ENCODE assay signal across 8 cellular contexts in genomic region chr7:72924748-72925545, GRCh38. TPM values are rescaled to one million over a fixed set of nuclear protein-coding genes. Genes with fewer than 3 reads are reported as not detected.
DNase-seq lines count a peak whose midpoint lies in the region; ATAC-seq, FAIRE-seq and TF ChIP-seq lines count a peak whose summit lies in the region.

Gene POM121 (plus strand): TSS chr7:72925095. CDS start chr7:72925122, 27 bp downstream.

- peak within 1 kb of the TSS; percentile 91 for H3K18ac ChIP-seq in neuronal stem cell (ENCODE audit: low read length)

- H2BK12ac ChIP-seq in neuronal stem cell (ENCODE audit: low read length) = no peak within 1 kb of the TSS

- no peak within 1 kb of the TSS for H2AK5ac ChIP-seq in neuronal stem cell (ENCODE audit: low read depth, low read length)

- no peak within 1 kb of the TSS for H2BK15ac ChIP-seq in neuronal stem cell (ENCODE audit: low read length)

- H2BK120ac ChIP-seq in neuronal stem cell (ENCODE audit: low read depth, low read length) = no peak within 1 kb of the TSS

- DNase-seq in H54 (ENCODE audit: insufficient read length, low spot score) (peak; percentile 84), LoVo (ENCODE audit: low spot score) (peak; percentile 90), SIG-M5 treated with dmso at 0.1 percent for 504 hours (lab: John Stamatoyannopoulos, UW; ENCODE audit: unreplicated experiment) (peak; percentile 72), activated gamma-delta T cell treated with Interleukin-2 at 50 U/mL for 16 hours (peak; percentile 75), foreskin keratinocyte (peak; percentile 52 to 72), neuronal stem cell (ENCODE audit: low spot score) (peak; percentile 89)

- peak within 1 kb of the TSS; percentile 77 for H3K4me2 ChIP-seq in neuronal stem cell (ENCODE audit: insufficient read depth, low read length, poor library complexity, severe bottlenecking)

- H4K91ac ChIP-seq in neuronal stem cell (ENCODE audit: low read depth, low read length, poor library complexity) = no peak within 1 kb of the TSS

- H3K27ac ChIP-seq in foreskin keratinocyte (peak within 1 kb of the TSS; percentile 86), neuronal stem cell (replicated peaks; ENCODE audit: low read length) (peak within 1 kb of the TSS; percentile 77), subcutaneous abdominal adipose tissue (ENCODE audit: low read depth, low read length) (peak within 1 kb of the TSS; percentile 87)

- peak within 1 kb of the TSS; percentile 39 for H2BK5ac ChIP-seq in neuronal stem cell (ENCODE audit: low read length)

- H2AFZ ChIP-seq in neuronal stem cell (ENCODE audit: low read length) = peak within 1 kb of the TSS; percentile 93

- peak; percentile 15 for TF ChIP-seq CTCF in foreskin keratinocyte (conservative IDR thresholded peaks at IDR 0.05)

- H3K14ac ChIP-seq in neuronal stem cell (ENCODE audit: low read length) = no peak within 1 kb of the TSS

- FAIRE-seq in H54 (lab: Jason Lieb, UNC) = no peak

- H3K9me3 ChIP-seq in ES-I3 (ENCODE audit: control insufficient read depth, insufficient read depth, low read length) (no peaks in the 10 kb centered on the region), neuronal stem cell (replicated peaks in 1 of 2; ENCODE audit: control insufficient read depth in 2 of 2, insufficient read depth in 1 of 2, low read depth in 1 of 2, low read length in 2 of 2) (no peaks in the 10 kb centered on the region), subcutaneous abdominal adipose tissue (ENCODE audit: control insufficient read depth in 5 of 5, low read length in 5 of 5) (no peaks in the 10 kb centered on the region)

- H3K4me1 ChIP-seq in ES-I3 (ENCODE audit: insufficient read depth, low read length) (no peaks in the 10 kb centered on the region), foreskin keratinocyte (no peaks in the 10 kb centered on the region), neuronal stem cell (ENCODE audit: control insufficient read depth in 2 of 2, insufficient read depth in 1 of 2, low read depth in 1 of 2, low read length in 2 of 2) (peaks cover 3 to 4% of the 10 kb centered on the region in 2 donors), subcutaneous abdominal adipose tissue (ENCODE audit: control insufficient read depth in 5 of 5, insufficient read depth in 5 of 5, low read length in 5 of 5) (peaks cover 0 to 30% (median 22%) of the 10 kb centered on the region in 5 donors)

- peak within 1 kb of the TSS; percentile 55 for H3K23ac ChIP-seq in neuronal stem cell (ENCODE audit: low read depth, low read length, poor library complexity)

- no peak within 1 kb of the TSS for H4K8ac ChIP-seq in neuronal stem cell (ENCODE audit: low read depth, low read length)

- peak; percentile 89 for TF ChIP-seq POLR2A in H54 (IDR thresholded peaks at IDR 0.05; ENCODE audit: low read depth, low read length)

- no CpG with 5 or more reads among the region's 91 CpGs for WGBS in neuronal stem cell (ENCODE audit: extremely low coverage in 2 of 2, insufficient read length in 2 of 2, insufficient replicate concordance in 1 of 2), 2 donors

- H3K4ac ChIP-seq in neuronal stem cell (ENCODE audit: low read length) = no peak within 1 kb of the TSS

- ATAC-seq in foreskin keratinocyte = peak; percentile 86

- H3K27me3 ChIP-seq in foreskin keratinocyte (no peaks in the 10 kb centered on the region), neuronal stem cell (ENCODE audit: control insufficient read depth in 3 of 3, insufficient read depth in 3 of 3, low read depth in 1 of 3, low read length in 3 of 3) (no peaks in the 10 kb centered on the region), subcutaneous abdominal adipose tissue (ENCODE audit: control insufficient read depth in 5 of 5, insufficient read depth in 4 of 5, low read length in 5 of 5) (no peaks in the 10 kb centered on the region)

- peaks cover 15% of the 10 kb centered on the region for H3K36me3 ChIP-seq in ES-I3 (ENCODE audit: insufficient read depth, low read length)
- H3K36me3 ChIP-seq in neuronal stem cell (replicated peaks in 1 of 2; ENCODE audit: control insufficient read depth in 2 of 2, insufficient read depth in 2 of 2, low read length in 2 of 2) = peaks cover 18 to 52% of the 10 kb centered on the region in 2 donors
- H3K36me3 ChIP-seq in subcutaneous abdominal adipose tissue (ENCODE audit: control insufficient read depth in 5 of 5, insufficient read depth in 5 of 5, low read length in 5 of 5) = peaks cover 13 to 35% (median 30%) of the 10 kb centered on the region in 5 donors

- peaks cover 4% of the 10 kb centered on the region for H3K79me1 ChIP-seq in neuronal stem cell (ENCODE audit: low read depth, low read length)

- H3K4me3 ChIP-seq in neuronal stem cell (ENCODE audit: low read length in 2 of 2) (peak within 1 kb of the TSS; percentile 96 to 98), subcutaneous abdominal adipose tissue (ENCODE audit: low read depth in 1 of 5, low read length in 5 of 5) (peak within 1 kb of the TSS; percentile 78 to 98 (median 88))

- peak within 1 kb of the TSS; percentile 99 for H3K9ac ChIP-seq in ES-I3 (ENCODE audit: low read depth, low read length)
- peak within 1 kb of the TSS; percentile 93 for H3K9ac ChIP-seq in neuronal stem cell (ENCODE audit: low read depth, low read length, poor library complexity)
- H3K9ac ChIP-seq in subcutaneous abdominal adipose tissue (ENCODE audit: low read length in 5 of 5) = peak within 1 kb of the TSS; percentile 90 to 99 (median 97)

RNA-seq across cellular contexts. Expression of gene POM121, which starts in this region (rescaled TPM):
- 17.4 and 19.2 TPM in 2 replicates for total RNA-seq in foreskin keratinocyte
- 8.6 and 12.7 TPM in 2 replicates for polyA plus RNA-seq in foreskin keratinocyte
- polyA plus RNA-seq in neuronal stem cell (2013, experiment 1 of 2) = 41.1 TPM
- polyA plus RNA-seq in neuronal stem cell (2013, experiment 2 of 2) = 41.1 TPM

Comparison
In these comparisons a context has a peak if more than half of its experiments do, and no peak if none do; other contexts are left out.
1. Peak in every context shown above with its lines: DNase-seq, ATAC-seq, H3K4me3 ChIP-seq and H3K27ac ChIP-seq.